Comparison of ENCODE assay signal across 10 cellular contexts in genomic region chr1:186511761-186512637, GRCh38. TPM values are rescaled to one million over a fixed set of nuclear protein-coding genes. Genes with fewer than 3 reads are reported as not detected.
DNase-seq lines count a peak whose midpoint lies in the region; ATAC-seq and TF ChIP-seq lines count a peak whose summit lies in the region.
"Had no signal": no experiment of that assay in that cellular context is flagged by ENCODE, and none has a peak within 500 bp of the region (broad histone marks: within the 10 kb centered on the region; RNA-seq: fewer than 3 reads in every experiment).

No MANE protein-coding gene starts in this region.

- no peak overlapping the region for H3K4me3 Mint-ChIP-seq in activated CD8-positive, alpha-beta T cell treated with anti-CD3 and anti-CD28 coated beads for 36 hours

- no peak overlapping the region for H3K27ac ChIP-seq in OCI-LY7 (ENCODE audit: low read depth, low read length, poor library complexity, severe bottlenecking)
- peak overlapping the region in 2 of 8 donors; percentile 44 to 72 for H3K27ac ChIP-seq in spleen

- no peaks in the 10 kb centered on the region for H3K4me1 ChIP-seq in OCI-LY7 (ENCODE audit: insufficient read depth, low read length, poor library complexity, severe bottlenecking)
- peaks cover 0 to 7% (median 0%) of the 10 kb centered on the region in 6 donors for H3K4me1 ChIP-seq in spleen

- no peak for TF ChIP-seq CTCF in OCI-LY7 (conservative IDR thresholded peaks at IDR 0.05; ENCODE audit: low read length)
- no peak for TF ChIP-seq CTCF in spleen (IDR thresholded peaks at IDR 0.05 in 8 of 11, conservative IDR thresholded peaks at IDR 0.05 in 3 of 11)
- TF ChIP-seq CTCF in activated CD8-positive, alpha-beta T cell treated with anti-CD3 and anti-CD28 coated beads for 36 hours (IDR thresholded peaks at IDR 0.05), result no peak

- H3K4me3 ChIP-seq in OCI-LY7 (ENCODE audit: low read depth, low read length, poor library complexity, severe bottlenecking) (no peak overlapping the region), spleen (peak overlapping the region in 1 of 8 donors; percentile 21)

- H3K27ac Mint-ChIP-seq in activated CD8-positive, alpha-beta T cell treated with anti-CD3 and anti-CD28 coated beads for 36 hours, result no peak overlapping the region

- peaks cover 6% of the 10 kb centered on the region for H3K9me3 Mint-ChIP-seq in activated CD8-positive, alpha-beta T cell treated with anti-CD3 and anti-CD28 coated beads for 36 hours

- peaks cover 2% of the 10 kb centered on the region for H3K36me3 Mint-ChIP-seq in activated CD8-positive, alpha-beta T cell treated with anti-CD3 and anti-CD28 coated beads for 36 hours (ENCODE audit: low read depth)

- DNase-seq in NCI-H526 (lab: John Stamatoyannopoulos, UW) (peak; percentile 9 to 59), NCI-H526 treated with DMSO at 0.1 percent for 48 hours (lab: John Stamatoyannopoulos, UW) (no peak), OCI-LY7 (ENCODE audit: low spot score) (peak; percentile 2), spleen (peak; percentile 72), Right ventricle myocardium superior (no peak), sciatic nerve (ENCODE audit: low spot score) (no peak)
- DNase-seq in activated CD8-positive, alpha-beta T cell treated with anti-CD3 and anti-CD28 coated beads for 36 hours, result no peak
- DNase-seq: hippocampal formation had no signal

- no peaks in the 10 kb centered on the region for H3K4me1 Mint-ChIP-seq in activated CD8-positive, alpha-beta T cell treated with anti-CD3 and anti-CD28 coated beads for 36 hours (ENCODE audit: low read depth)

- H3K27me3 Mint-ChIP-seq in activated CD8-positive, alpha-beta T cell treated with anti-CD3 and anti-CD28 coated beads for 36 hours, result no peaks in the 10 kb centered on the region

- H3K9me3 ChIP-seq in OCI-LY7 (ENCODE audit: low read length), result no peaks in the 10 kb centered on the region
- peaks cover 0 to 22% (median 10%) of the 10 kb centered on the region in 8 donors for H3K9me3 ChIP-seq in spleen

- TF ChIP-seq POLR2A in spleen (IDR thresholded peaks at IDR 0.05), result no peak

- peak overlapping the region; percentile 20; the same call in 1 of the 2 replicates for H3K4me2 ChIP-seq in OCI-LY7 (ENCODE audit: low read length)

- CTCF ChIA-PET in OCI-LY7 (lab: Charles Lee; ENCODE audit: unreplicated experiment), result no interaction called here
- CTCF ChIA-PET in activated CD8-positive, alpha-beta T cell treated with anti-CD3 and anti-CD28 coated beads for 36 hours (lab: Charles Lee), result no interaction called here

- H2AFZ ChIP-seq in OCI-LY7 (ENCODE audit: low read length), result no peak overlapping the region

- H4K20me1 ChIP-seq in OCI-LY7 (ENCODE audit: insufficient read depth, low read length), result no peaks in the 10 kb centered on the region

- intact Hi-C loops in OCI-LY7 (cut with micrococcal nuclease; ENCODE audit: unreplicated experiment), result no loop called here
- intact Hi-C loops in spleen (cut with DNase I; ENCODE audit: low total_unique reads), result no loop called here
- intact Hi-C loops in Right ventricle myocardium superior (cut with DNase I), result no loop called here
- intact Hi-C loops in sciatic nerve (cut with DNase I), result no loop called here
- intact Hi-C loops in activated CD8-positive, alpha-beta T cell treated with anti-CD3 and anti-CD28 coated beads for 36 hours (cut with micrococcal nuclease), result no loop called here

- H3K79me2 ChIP-seq in OCI-LY7 (ENCODE audit: insufficient read depth, low read depth, low read length), result no peaks in the 10 kb centered on the region

- POLR2A ChIA-PET in OCI-LY7 (lab: Charles Lee), result no interaction called here
- POLR2A ChIA-PET in activated CD8-positive, alpha-beta T cell treated with anti-CD3 and anti-CD28 coated beads for 36 hours (lab: Charles Lee), result no interaction called here

- BruUV-seq in OCI-LY7 (replicated peaks; lab: Mats Ljungman, UMichigan), result no TSS peak

- H3K36me3 ChIP-seq in OCI-LY7 (ENCODE audit: insufficient read depth, low read length) (no peaks in the 10 kb centered on the region), spleen (no peaks in the 10 kb centered on the region)

- 55 to 89% (median 61%) methylated on average over 8 to 14 of the region's 14 CpGs for WGBS in spleen, 5 donors

- H3K9me2 ChIP-seq in OCI-LY7 (ENCODE audit: insufficient read depth, low read length), result no peaks in the 10 kb centered on the region

- ATAC-seq in HG03045 (IDR thresholded peaks at IDR 0.05; ENCODE audit: unreplicated experiment), result peak; percentile 93
- no peak for ATAC-seq in Right ventricle myocardium superior (ENCODE audit: poor library complexity)
- no peak for ATAC-seq in sciatic nerve
- ATAC-seq in activated CD8-positive, alpha-beta T cell treated with anti-CD3 and anti-CD28 coated beads for 36 hours, result no peak
- ATAC-seq: HCT116 had no signal

- no peaks in the 10 kb centered on the region for H3K27me3 ChIP-seq in spleen (replicated peaks in 1 of 7)

RNA-seq across cellular contexts. Expression of gene PDC, which starts 51.1 kb away (rescaled TPM):
- not detected in 2 replicates for total RNA-seq in OCI-LY7 (2014; rRNA removed; shearing (Covaris generic))
- total RNA-seq in OCI-LY7 (2022), result not detected in 2 replicates
- not detected for total RNA-seq in spleen
- polyA plus RNA-seq in spleen, result not detected
- total RNA-seq in Right ventricle myocardium superior, result not detected
- total RNA-seq in sciatic nerve, result not detected
- total RNA-seq in activated CD8-positive, alpha-beta T cell treated with anti-CD3 and anti-CD28 coated beads for 36 hours, result not detected

Comparison
In these comparisons a context has a peak if more than half of its experiments do, and no peak if none do; other contexts are left out.
1. DNase-seq: peak in NCI-H526 (2 of 2), OCI-LY7 (single experiment) and spleen (single experiment); none in NCI-H526 treated with DMSO at 0.1 percent for 48 hours (single experiment), Right ventricle myocardium superior (single experiment), sciatic nerve (single experiment) and activated CD8-positive, alpha-beta T cell treated with anti-CD3 and anti-CD28 coated beads for 36 hours (single experiment).